Comparison of ENCODE assay signal across 1 cellular context in the genomic region with DNA sequence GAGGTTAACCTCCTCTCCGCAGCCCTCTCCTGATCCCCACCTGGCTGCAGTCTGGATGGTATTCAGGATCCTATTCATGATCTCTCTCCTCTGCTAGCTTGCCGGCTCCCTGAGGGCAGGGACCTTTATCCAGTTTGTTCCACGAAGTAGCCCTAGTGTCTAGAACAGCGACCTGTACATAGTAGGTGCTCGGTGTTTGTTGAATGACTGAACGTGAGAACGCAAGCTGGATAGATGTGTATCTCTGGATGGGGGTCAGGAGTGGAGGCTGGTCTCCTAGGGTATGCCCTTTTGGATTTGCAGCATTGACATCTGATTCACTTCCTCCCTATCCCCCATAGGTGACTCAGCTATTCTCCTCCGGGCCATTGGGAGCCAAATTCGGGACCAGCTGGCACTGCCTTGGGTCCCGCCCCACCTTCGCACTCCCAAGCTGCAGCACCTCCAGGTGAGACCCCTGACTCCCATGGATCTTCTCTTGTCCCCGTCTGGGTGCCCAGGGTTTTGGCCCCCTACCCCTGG.
TF ChIP-seq lines count a peak whose summit lies in the region.

No MANE protein-coding gene starts in this region.

TF ChIP-seq in IMR-90, 13 proteins besides CTCF, POLR2A, EP300 and RAD21:
- TF ChIP-seq CHD1 (IDR thresholded peaks at IDR 0.05; ENCODE audit: low read depth, low read length) (no peak), MAFK (IDR thresholded peaks at IDR 0.05; ENCODE audit: low read depth, low read length) (no peak), MXI1 (IDR thresholded peaks at IDR 0.05; ENCODE audit: borderline replicate concordance, low read depth, low read length) (no peak), RCOR1 (IDR thresholded peaks at IDR 0.05; ENCODE audit: insufficient replicate concordance, low read length) (no peak)
- TF ChIP-seq, protein P1, sequence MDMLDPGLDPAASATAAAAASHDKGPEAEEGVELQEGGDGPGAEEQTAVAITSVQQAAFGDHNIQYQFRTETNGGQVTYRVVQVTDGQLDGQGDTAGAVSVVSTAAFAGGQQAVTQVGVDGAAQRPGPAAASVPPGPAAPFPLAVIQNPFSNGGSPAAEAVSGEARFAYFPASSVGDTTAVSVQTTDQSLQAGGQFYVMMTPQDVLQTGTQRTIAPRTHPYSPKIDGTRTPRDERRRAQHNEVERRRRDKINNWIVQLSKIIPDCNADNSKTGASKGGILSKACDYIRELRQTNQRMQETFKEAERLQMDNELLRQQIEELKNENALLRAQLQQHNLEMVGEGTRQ (IDR thresholded peaks at IDR 0.05; ENCODE audit: low read depth, low read length): no peak
